ENCODE assay signal across 1 cellular context in the genomic region with DNA sequence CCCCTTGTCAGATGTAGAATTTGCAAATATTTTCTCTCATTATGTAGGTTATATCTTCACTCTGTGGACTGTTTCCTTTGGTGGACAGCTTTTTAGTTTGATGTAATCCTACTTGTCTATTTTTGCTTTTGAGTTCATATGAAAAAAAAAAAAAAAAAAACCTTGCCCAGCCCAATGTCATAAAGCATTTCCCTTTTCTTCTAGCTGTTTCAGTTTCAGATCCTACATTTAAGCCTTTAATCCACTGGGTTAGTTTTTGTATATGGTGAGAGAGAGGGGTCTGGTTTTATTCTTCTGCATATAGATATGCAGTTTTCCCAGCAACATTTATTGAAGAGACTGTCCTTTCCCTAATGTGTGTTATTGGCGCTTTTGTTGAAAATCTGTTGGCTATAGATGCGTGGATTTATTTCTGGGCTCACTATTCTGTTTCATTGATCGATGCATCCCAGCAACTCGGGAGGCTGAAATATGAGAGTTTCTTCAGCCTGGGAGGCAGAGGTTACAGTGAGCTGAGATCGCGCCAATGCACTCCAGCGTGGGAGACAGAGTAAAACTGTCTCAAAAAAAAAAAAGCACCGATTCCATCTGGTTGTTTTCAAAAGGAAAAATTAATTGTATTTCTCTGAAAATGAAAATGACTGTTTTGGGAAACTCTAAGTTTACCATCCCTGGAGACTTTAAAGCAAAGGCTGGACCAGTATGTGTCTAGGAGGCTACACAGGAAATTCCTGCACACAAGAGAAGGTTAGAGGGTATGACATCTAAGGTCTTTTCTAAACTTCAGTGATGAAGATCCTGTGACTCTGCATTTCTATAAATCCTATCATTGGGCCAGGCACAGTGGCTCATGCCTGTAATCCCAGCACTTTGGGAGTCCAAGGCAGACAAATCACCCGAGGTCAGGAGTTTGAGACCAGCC.
TF ChIP-seq lines count a peak whose summit lies in the region.

No MANE protein-coding gene starts in this region.

TF ChIP-seq in SK-N-SH treated with all-trans-retinoic acid at 6 μM for 48 hours, 23 proteins besides CTCF, POLR2A, EP300 and RAD21 (continued from another document):
- TF ChIP-seq, protein P1, sequence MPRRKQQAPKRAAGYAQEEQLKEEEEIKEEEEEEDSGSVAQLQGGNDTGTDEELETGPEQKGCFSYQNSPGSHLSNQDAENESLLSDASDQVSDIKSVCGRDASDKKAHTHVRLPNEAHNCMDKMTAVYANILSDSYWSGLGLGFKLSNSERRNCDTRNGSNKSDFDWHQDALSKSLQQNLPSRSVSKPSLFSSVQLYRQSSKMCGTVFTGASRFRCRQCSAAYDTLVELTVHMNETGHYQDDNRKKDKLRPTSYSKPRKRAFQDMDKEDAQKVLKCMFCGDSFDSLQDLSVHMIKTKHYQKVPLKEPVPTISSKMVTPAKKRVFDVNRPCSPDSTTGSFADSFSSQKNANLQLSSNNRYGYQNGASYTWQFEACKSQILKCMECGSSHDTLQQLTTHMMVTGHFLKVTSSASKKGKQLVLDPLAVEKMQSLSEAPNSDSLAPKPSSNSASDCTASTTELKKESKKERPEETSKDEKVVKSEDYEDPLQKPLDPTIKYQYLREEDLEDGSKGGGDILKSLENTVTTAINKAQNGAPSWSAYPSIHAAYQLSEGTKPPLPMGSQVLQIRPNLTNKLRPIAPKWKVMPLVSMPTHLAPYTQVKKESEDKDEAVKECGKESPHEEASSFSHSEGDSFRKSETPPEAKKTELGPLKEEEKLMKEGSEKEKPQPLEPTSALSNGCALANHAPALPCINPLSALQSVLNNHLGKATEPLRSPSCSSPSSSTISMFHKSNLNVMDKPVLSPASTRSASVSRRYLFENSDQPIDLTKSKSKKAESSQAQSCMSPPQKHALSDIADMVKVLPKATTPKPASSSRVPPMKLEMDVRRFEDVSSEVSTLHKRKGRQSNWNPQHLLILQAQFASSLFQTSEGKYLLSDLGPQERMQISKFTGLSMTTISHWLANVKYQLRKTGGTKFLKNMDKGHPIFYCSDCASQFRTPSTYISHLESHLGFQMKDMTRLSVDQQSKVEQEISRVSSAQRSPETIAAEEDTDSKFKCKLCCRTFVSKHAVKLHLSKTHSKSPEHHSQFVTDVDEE (CRISPR knock-in tag; IDR thresholded peaks at IDR 0.05): no peak
